ENCODE assay signal across 15 cellular contexts in genomic region chr16:962901-963814, GRCh38. TPM values are rescaled to one million over a fixed set of nuclear protein-coding genes. Genes with fewer than 3 reads are reported as not detected.
DNase-seq lines count a peak whose midpoint lies in the region; ATAC-seq and TF ChIP-seq lines count a peak whose summit lies in the region.
"Had no signal": no experiment of that assay in that cellular context is flagged by ENCODE, and none has a peak within 500 bp of the region (broad histone marks: within the 10 kb centered on the region; RNA-seq: fewer than 3 reads in every experiment).

No MANE protein-coding gene starts in this region.

- no peaks in the 10 kb centered on the region for H3K9me3 ChIP-seq in right lobe of liver
- H3K9me3 ChIP-seq in transverse colon, result no peaks in the 10 kb centered on the region
- H3K9me3 ChIP-seq: esophagus muscularis mucosa had no signal

- peak overlapping the region; percentile 96 for H3K27ac Mint-ChIP-seq in activated naive CD4-positive, alpha-beta T cell treated with anti-CD3 and anti-CD28 coated beads for 36 hours
- H3K27ac Mint-ChIP-seq in activated CD8-positive, alpha-beta T cell treated with anti-CD3 and anti-CD28 coated beads, Interleukin-2, amount 10 ng/mL, durations not matched to agents 7 days and 5 days, result peak overlapping the region; percentile 74

- CTCF ChIA-PET in activated naive CD4-positive, alpha-beta T cell treated with anti-CD3 and anti-CD28 coated beads for 36 hours (lab: Charles Lee), result interaction anchor here (1.4 to 1.5 kb wide), 2 partner anchors 16 to 42 kb away, joined by 3 to 4 read pairs; no protein-coding TSS in a partner anchor
- CTCF ChIA-PET in activated CD8-positive, alpha-beta T cell treated with anti-CD3 and anti-CD28 coated beads, Interleukin-2, amount 10 ng/mL, durations not matched to agents 7 days and 5 days (lab: Charles Lee), result interaction anchor here (0.6 to 1.3 kb wide), 2 partner anchors 15 to 46 kb away, joined by 3 read pairs; no protein-coding TSS in a partner anchor

- H3K36me3 ChIP-seq in right lobe of liver, result no peaks in the 10 kb centered on the region
- no peaks in the 10 kb centered on the region for H3K36me3 ChIP-seq in transverse colon

- H3K27me3 ChIP-seq in right lobe of liver (no peaks in the 10 kb centered on the region), transverse colon (no peaks in the 10 kb centered on the region)
- H3K27me3 ChIP-seq: esophagus muscularis mucosa, heart right ventricle had no signal

- H3K9me3 Mint-ChIP-seq in activated naive CD4-positive, alpha-beta T cell treated with anti-CD3 and anti-CD28 coated beads for 36 hours, result peaks cover 6% of the 10 kb centered on the region
- H3K9me3 Mint-ChIP-seq in activated CD8-positive, alpha-beta T cell treated with anti-CD3 and anti-CD28 coated beads, Interleukin-2, amount 10 ng/mL, durations not matched to agents 7 days and 5 days (ENCODE audit: insufficient read depth), result no peaks in the 10 kb centered on the region

- intact Hi-C loops in activated naive CD4-positive, alpha-beta T cell treated with anti-CD3 and anti-CD28 coated beads for 36 hours (cut with micrococcal nuclease), result no loop called here
- intact Hi-C loops in right lobe of liver (cut with DNase I) (no loop called here), transverse colon (cut with DNase I; ENCODE audit: low total_unique reads) (no loop called here)

- no peak for TF ChIP-seq EP300 in transverse colon (IDR thresholded peaks at IDR 0.05; ENCODE audit: low read depth)

- no peak for TF ChIP-seq CTCF in right lobe of liver (IDR thresholded peaks at IDR 0.05)
- TF ChIP-seq CTCF in transverse colon (IDR thresholded peaks at IDR 0.05), result no peak

- H3K27me3 Mint-ChIP-seq in activated naive CD4-positive, alpha-beta T cell treated with anti-CD3 and anti-CD28 coated beads for 36 hours (ENCODE audit: low read depth), result no peaks in the 10 kb centered on the region
- H3K27me3 Mint-ChIP-seq in activated CD8-positive, alpha-beta T cell treated with anti-CD3 and anti-CD28 coated beads, Interleukin-2, amount 10 ng/mL, durations not matched to agents 7 days and 5 days (ENCODE audit: low read depth), result no peaks in the 10 kb centered on the region

- DNase-seq in activated naive CD4-positive, alpha-beta T cell treated with anti-CD3 and anti-CD28 coated beads for 36 hours, result no peak
- no peak for DNase-seq in activated naive CD4-positive, alpha-beta T cell treated with Interleukin-2 at 50 U/mL for 16 hours
- DNase-seq in activated CD8-positive, alpha-beta T cell treated with anti-CD3 and anti-CD28 coated beads, Interleukin-2, amount 10 ng/mL, durations not matched to agents 7 days and 5 days, result no peak
- DNase-seq in right lobe of liver, result peak in 2 of 3 donors; percentile 39 to 47
- DNase-seq in transverse colon, result no peak
- no peak for DNase-seq in RPMI8226
- DNase-seq in cerebellar cortex (ENCODE audit: low spot score), result no peak
- DNase-seq: DMS153, heart right ventricle, NCI-H2029, NCI-H774, SIG-M5 had no signal

- TF ChIP-seq POLR2A in right lobe of liver (IDR thresholded peaks at IDR 0.05) (no peak), transverse colon (IDR thresholded peaks at IDR 0.05) (no peak)

- POLR2A ChIA-PET in activated CD8-positive, alpha-beta T cell treated with anti-CD3 and anti-CD28 coated beads, Interleukin-2, amount 10 ng/mL, durations not matched to agents 7 days and 5 days (lab: Charles Lee), result no interaction called here

- peaks cover 27% of the 10 kb centered on the region for H3K4me1 Mint-ChIP-seq in activated naive CD4-positive, alpha-beta T cell treated with anti-CD3 and anti-CD28 coated beads for 36 hours (ENCODE audit: low read depth)
- peaks cover 20% of the 10 kb centered on the region for H3K4me1 Mint-ChIP-seq in activated CD8-positive, alpha-beta T cell treated with anti-CD3 and anti-CD28 coated beads, Interleukin-2, amount 10 ng/mL, durations not matched to agents 7 days and 5 days (ENCODE audit: low read depth)

- peaks cover 17% of the 10 kb centered on the region for H3K36me3 Mint-ChIP-seq in activated naive CD4-positive, alpha-beta T cell treated with anti-CD3 and anti-CD28 coated beads for 36 hours (ENCODE audit: low read depth)
- peaks cover 12% of the 10 kb centered on the region for H3K36me3 Mint-ChIP-seq in activated CD8-positive, alpha-beta T cell treated with anti-CD3 and anti-CD28 coated beads, Interleukin-2, amount 10 ng/mL, durations not matched to agents 7 days and 5 days (ENCODE audit: low read depth)

- no peak for ATAC-seq in activated CD8-positive, alpha-beta T cell treated with anti-CD3 and anti-CD28 coated beads, Interleukin-2, amount 10 ng/mL, durations not matched to agents 7 days and 5 days
- ATAC-seq in right lobe of liver, result no peak
- no peak for ATAC-seq in GM19395 (IDR thresholded peaks at IDR 0.05; ENCODE audit: unreplicated experiment)
- ATAC-seq: left lobe of liver had no signal

- H3K4me3 Mint-ChIP-seq in activated naive CD4-positive, alpha-beta T cell treated with anti-CD3 and anti-CD28 coated beads for 36 hours, result peak overlapping the region; percentile 66
- H3K4me3 Mint-ChIP-seq in activated CD8-positive, alpha-beta T cell treated with anti-CD3 and anti-CD28 coated beads, Interleukin-2, amount 10 ng/mL, durations not matched to agents 7 days and 5 days, result peak overlapping the region; percentile 23

- in situ Hi-C loops in transverse colon (cut with MboI; ENCODE audit: low pct_ligation_motif_present in 1 of 4, low pct_unique_long_range_greater_than_20kb in 1 of 4, low sequenced_read_pairs in 3 of 4), result no loop called here

- H3K4me1 ChIP-seq in right lobe of liver (no peaks in the 10 kb centered on the region), transverse colon (peaks cover 0 to 22% (median 7%) of the 10 kb centered on the region in 4 donors)

- no CpG with 5 or more reads among the region's 23 CpGs for WGBS in right lobe of liver (ENCODE audit: insufficient coverage, low coverage, low lambda C conversion rate, missing lambda C conversion rate)
- 89% methylated on average over 23 of the region's 23 CpGs; no CpG with 5 or more reads in 1 of the 2 donors for WGBS in transverse colon (ENCODE audit: low coverage in 1 of 2), 2 donors

- no peak overlapping the region for H3K27ac ChIP-seq in right lobe of liver
- H3K27ac ChIP-seq in transverse colon, result peak overlapping the region; percentile 48 to 70 (median 57)
- H3K27ac ChIP-seq: esophagus muscularis mucosa had no signal

- H3K4me3 ChIP-seq in right lobe of liver (no peak overlapping the region), transverse colon (peak overlapping the region in 1 of 4 donors; percentile 35)

RNA-seq across cellular contexts. Expression of gene LMF1, which starts 7.6 kb away (rescaled TPM):
- total RNA-seq in activated naive CD4-positive, alpha-beta T cell treated with anti-CD3 and anti-CD28 coated beads for 36 hours, result 10 to 100 TPM; 11.5 to 12.3 TPM
- 10 to 100 TPM; 14.3 to 17.4 TPM for total RNA-seq in activated CD8-positive, alpha-beta T cell treated with anti-CD3 and anti-CD28 coated beads, Interleukin-2, amount 10 ng/mL, durations not matched to agents 7 days and 5 days
- 10 to 100 TPM; 10.9 to 20.0 (median 13.8) TPM for total RNA-seq in right lobe of liver
- 10 to 100 TPM; 15.9 to 34.8 (median 19.6) TPM for total RNA-seq in transverse colon

RNA-seq across cellular contexts. Expression of gene SOX8, which starts 18.4 kb away (rescaled TPM):
- 1 to 10 TPM in 1 of 2 experiments, under 1 TPM in 1; 0.74 to 1.0 TPM for total RNA-seq in activated naive CD4-positive, alpha-beta T cell treated with anti-CD3 and anti-CD28 coated beads for 36 hours
- not detected for total RNA-seq in activated CD8-positive, alpha-beta T cell treated with anti-CD3 and anti-CD28 coated beads, Interleukin-2, amount 10 ng/mL, durations not matched to agents 7 days and 5 days
- total RNA-seq in right lobe of liver, result under 1 TPM in 3 of 6 experiments, not detected in 3; 0.07 to 0.13 (median 0.09) TPM
- total RNA-seq in transverse colon, result 1 to 10 TPM in 1 of 4 donors, under 1 TPM in 3; 0.37 to 1.9 (median 0.50) TPM
- total RNA-seq: left lobe of liver had no signal

Comparison
In these comparisons a context has a peak if more than half of its experiments do, and no peak if none do; other contexts are left out.
1. DNase-seq: peak in right lobe of liver (2 of 3); none in activated naive CD4-positive, alpha-beta T cell treated with anti-CD3 and anti-CD28 coated beads for 36 hours (single experiment), activated naive CD4-positive, alpha-beta T cell treated with Interleukin-2 at 50 U/mL for 16 hours (single experiment), activated CD8-positive, alpha-beta T cell treated with anti-CD3 and anti-CD28 coated beads, Interleukin-2, amount 10 ng/mL, durations not matched to agents 7 days and 5 days (single experiment), transverse colon (single experiment), RPMI8226 (single experiment) and cerebellar cortex (single experiment).
2. H3K27ac ChIP-seq: peak in transverse colon (4 of 4); none in right lobe of liver (0 of 3).